ENCODE assay signal across 29 cellular contexts in the genomic region with DNA sequence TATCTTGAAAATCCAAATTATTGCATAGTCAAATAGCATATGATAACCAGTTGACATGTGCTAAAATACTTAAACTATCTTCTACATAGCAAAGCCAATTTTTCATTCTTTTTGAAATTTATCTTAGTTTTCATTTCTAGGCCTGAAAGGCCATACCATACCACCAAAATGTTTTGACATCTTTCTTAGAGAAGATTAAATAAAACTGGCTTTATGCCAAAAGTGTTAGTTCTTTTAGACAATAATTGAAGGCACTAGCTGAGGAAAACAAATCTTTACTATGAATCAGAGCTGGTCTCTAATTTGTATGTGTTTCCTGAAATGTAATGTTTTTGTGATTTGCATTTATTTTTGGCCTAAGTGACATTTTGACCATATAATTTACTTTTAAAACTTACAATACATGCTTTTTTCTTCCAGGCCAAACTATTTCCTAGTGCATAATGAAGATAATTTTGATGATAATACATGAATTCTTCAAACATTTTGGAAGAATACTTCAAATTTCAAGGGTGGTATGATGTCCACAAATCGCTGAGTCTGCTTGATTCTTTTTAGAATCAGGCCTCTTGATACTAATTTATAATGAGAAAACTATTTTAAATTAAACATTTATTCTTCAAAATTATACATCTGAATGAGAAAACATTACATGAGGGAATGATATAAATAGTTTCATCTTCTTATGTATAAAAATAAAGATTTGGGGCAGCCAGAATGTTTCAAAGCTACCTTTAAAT.
"Had no signal": no experiment of that assay in that cellular context is flagged by ENCODE, and none has a peak within 500 bp of the region (broad histone marks: within the 10 kb centered on the region; RNA-seq: fewer than 3 reads in every experiment).

No MANE protein-coding gene starts in this region.

- H3K9me3 ChIP-seq: sigmoid colon, thoracic aorta, vagina had no signal

- H3K4me1 ChIP-seq: body of pancreas, sigmoid colon, vagina had no signal

- DNase-seq: activated CD4-positive, alpha-beta T cell treated with anti-CD3 and anti-CD28 coated beads for 36 hours; activated CD4-positive, alpha-beta T cell treated with anti-CD3 and anti-CD28 coated beads, Interleukin-2, amount 50 U/mL, for 4 hours; activated effector memory CD4-positive, alpha-beta T cell treated with anti-CD3 and anti-CD28 coated beads, Interleukin-2, amount 50 U/mL, for 16 hours; activated naive CD4-positive, alpha-beta T cell treated with anti-CD3 and anti-CD28 coated beads, Interleukin-2, amount 50 U/mL, for 16 hours; activated naive CD8-positive, alpha-beta T cell treated with anti-CD3 and anti-CD28 coated beads, Interleukin-2, amount 50 U/mL, for 24 hours; activated T-cell treated with anti-CD3 and anti-CD28 coated beads, Interleukin-2, amount 50 U/mL, for 72 hours; anterior cingulate cortex; body of pancreas; effector CD8-positive, alpha-beta T cell; glutamatergic neuron; immature natural killer cell; left ventricle myocardium superior; mammary epithelial cell; naive thymus-derived CD8-positive, alpha-beta T cell; posterior cingulate gyrus; sigmoid colon; stimulated activated CD4-positive, alpha-beta T cell treated with anti-CD3 and anti-CD28 coated beads, Interleukin-2, amount 100 ng/mL, for 48 hours; stimulated activated CD8-positive, alpha-beta memory T cell treated with anti-CD3 and anti-CD28 coated beads, Interleukin-4, amount 100 ng/mL, for 48 hours; stimulated activated naive B cell treated with anti-CD40 and anti-IgM and Interleukin-4, amounts not matched to agents 10 μg/mL and 1 μg/mL and 100 μg/mL, for 72 hours; T1000 had no signal

- H3K27ac ChIP-seq: body of pancreas, cardiac muscle cell, hepatocyte, neural progenitor cell, sigmoid colon, thoracic aorta, vagina had no signal

- H3K9me3 Mint-ChIP-seq: activated naive CD8-positive, alpha-beta T cell treated with anti-CD3 and anti-CD28 coated beads, Interleukin-2, amount 50 U/mL, for 24 hours; activated T-cell treated with anti-CD3 and anti-CD28 coated beads, Interleukin-2, amount 50 U/mL, for 72 hours; immature natural killer cell; mesothelial cell of epicardium; naive thymus-derived CD8-positive, alpha-beta T cell; neural progenitor cell; stimulated activated naive B cell treated with anti-CD40 and anti-IgM and Interleukin-4, amounts not matched to agents 10 μg/mL and 1 μg/mL and 100 μg/mL, for 72 hours; type B pancreatic cell; WTC11 had no signal

- H3K4me3 Mint-ChIP-seq: activated CD4-positive, alpha-beta T cell treated with anti-CD3 and anti-CD28 coated beads for 36 hours; activated naive CD8-positive, alpha-beta T cell treated with anti-CD3 and anti-CD28 coated beads, Interleukin-2, amount 50 U/mL, for 24 hours; activated T-cell treated with anti-CD3 and anti-CD28 coated beads, Interleukin-2, amount 50 U/mL, for 72 hours; immature natural killer cell; mesothelial cell of epicardium; naive thymus-derived CD8-positive, alpha-beta T cell; neural progenitor cell; stimulated activated naive B cell treated with anti-CD40 and anti-IgM and Interleukin-4, amounts not matched to agents 10 μg/mL and 1 μg/mL and 100 μg/mL, for 72 hours; type B pancreatic cell; WTC11 had no signal

- H3K4me2 ChIP-seq: hepatocyte, neural progenitor cell had no signal

- H3K79me2 ChIP-seq: hepatocyte had no signal

- H3K9ac ChIP-seq: neural progenitor cell had no signal

- H3K4me3 ChIP-seq: body of pancreas, cardiac muscle cell, hepatocyte, neural progenitor cell, sigmoid colon, thoracic aorta, vagina had no signal

- H3K36me3 ChIP-seq: neural progenitor cell, thoracic aorta, vagina had no signal

- H3K27ac Mint-ChIP-seq: activated CD4-positive, alpha-beta T cell treated with anti-CD3 and anti-CD28 coated beads for 36 hours; activated naive CD8-positive, alpha-beta T cell treated with anti-CD3 and anti-CD28 coated beads, Interleukin-2, amount 50 U/mL, for 24 hours; activated T-cell treated with anti-CD3 and anti-CD28 coated beads, Interleukin-2, amount 50 U/mL, for 72 hours; immature natural killer cell; mesothelial cell of epicardium; naive thymus-derived CD8-positive, alpha-beta T cell; neural progenitor cell; stimulated activated naive B cell treated with anti-CD40 and anti-IgM and Interleukin-4, amounts not matched to agents 10 μg/mL and 1 μg/mL and 100 μg/mL, for 72 hours; type B pancreatic cell had no signal

- ATAC-seq: activated CD4-positive, alpha-beta T cell treated with anti-CD3 and anti-CD28 coated beads for 36 hours; activated naive CD8-positive, alpha-beta T cell treated with anti-CD3 and anti-CD28 coated beads, Interleukin-2, amount 50 U/mL, for 24 hours; activated T-cell treated with anti-CD3 and anti-CD28 coated beads, Interleukin-2, amount 50 U/mL, for 72 hours; body of pancreas; esophagus mucosa; left ventricle myocardium superior; naive thymus-derived CD8-positive, alpha-beta T cell; stimulated activated naive B cell treated with anti-CD40 and anti-IgM and Interleukin-4, amounts not matched to agents 10 μg/mL and 1 μg/mL and 100 μg/mL, for 72 hours; WTC11 had no signal

- H3K27me3 ChIP-seq: vagina had no signal

- H3K4me1 Mint-ChIP-seq: neural progenitor cell had no signal

- H2AFZ ChIP-seq: hepatocyte, neural progenitor cell had no signal
